1 cellular context compared by ENCODE assay signal in the genomic region with DNA sequence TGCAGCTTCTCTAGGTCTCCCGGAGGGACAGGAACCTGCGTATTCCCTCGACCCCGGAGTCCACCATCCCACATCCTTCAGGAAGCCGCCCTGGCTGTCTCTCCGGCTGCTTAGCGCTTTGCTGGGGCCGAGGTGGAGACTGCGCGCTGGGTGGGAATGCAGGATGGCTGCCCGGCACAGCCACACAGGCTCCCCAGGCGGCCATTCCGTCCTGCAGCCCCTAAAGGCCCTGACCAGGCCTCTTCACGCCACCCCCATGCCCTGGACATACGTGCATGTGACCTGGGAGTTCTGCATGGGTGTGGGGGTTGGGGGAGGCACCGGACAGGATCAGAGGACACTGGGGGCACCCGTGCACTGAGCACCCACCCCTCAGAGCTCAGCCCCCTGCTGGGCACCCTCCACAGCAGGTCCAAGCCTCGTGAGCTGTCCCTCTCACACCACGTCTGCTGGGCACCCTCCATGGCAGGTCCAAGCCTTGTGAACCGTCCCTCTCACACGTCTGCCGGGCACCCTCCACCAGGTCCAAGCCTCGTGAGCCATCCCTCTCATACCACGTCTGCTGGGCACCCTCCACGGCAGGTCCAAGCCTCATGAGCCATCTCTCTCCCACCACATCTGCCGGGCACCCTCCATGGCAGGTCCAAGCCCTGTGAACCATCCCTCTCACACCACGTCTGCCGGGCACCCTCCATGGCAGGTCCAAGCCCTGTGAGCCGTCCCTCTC.
TF ChIP-seq lines count a peak whose summit lies in the region.

No MANE protein-coding gene starts in this region.

TF ChIP-seq in SK-N-SH, 30 proteins besides CTCF, POLR2A, EP300 and RAD21 (continued from another document):
- TF ChIP-seq ZBTB33 (IDR thresholded peaks at IDR 0.05; ENCODE audit: borderline replicate concordance, low read depth) (no peak), FOSL2 (IDR thresholded peaks at IDR 0.05; ENCODE audit: borderline replicate concordance, low read depth) (no peak), SMC3 (IDR thresholded peaks at IDR 0.05; ENCODE audit: low read depth, low read length) (no peak), NRF1 (IDR thresholded peaks at IDR 0.05; ENCODE audit: low read depth, low read length) (no peak), MXI1 (IDR thresholded peaks at IDR 0.05; ENCODE audit: low read depth, low read length) (no peak), RXRA (IDR thresholded peaks at IDR 0.05; ENCODE audit: borderline replicate concordance, low read depth) (no peak), GATA2 (CRISPR knock-in tag; IDR thresholded peaks at IDR 0.05) (no peak), TEAD4 (IDR thresholded peaks at IDR 0.05; ENCODE audit: borderline replicate concordance, insufficient read depth) (no peak), FOXM1 (IDR thresholded peaks at IDR 0.05; ENCODE audit: low read depth) (no peak), NFIC (IDR thresholded peaks at IDR 0.05; ENCODE audit: borderline replicate concordance) (no peak)
- TF ChIP-seq, protein P1, sequence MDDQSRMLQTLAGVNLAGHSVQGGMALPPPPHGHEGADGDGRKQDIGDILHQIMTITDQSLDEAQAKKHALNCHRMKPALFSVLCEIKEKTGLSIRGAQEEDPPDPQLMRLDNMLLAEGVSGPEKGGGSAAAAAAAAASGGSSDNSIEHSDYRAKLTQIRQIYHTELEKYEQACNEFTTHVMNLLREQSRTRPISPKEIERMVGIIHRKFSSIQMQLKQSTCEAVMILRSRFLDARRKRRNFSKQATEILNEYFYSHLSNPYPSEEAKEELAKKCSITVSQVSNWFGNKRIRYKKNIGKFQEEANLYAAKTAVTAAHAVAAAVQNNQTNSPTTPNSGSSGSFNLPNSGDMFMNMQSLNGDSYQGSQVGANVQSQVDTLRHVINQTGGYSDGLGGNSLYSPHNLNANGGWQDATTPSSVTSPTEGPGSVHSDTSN (IDR thresholded peaks at IDR 0.05) = no peak
- TF ChIP-seq, protein P2, sequence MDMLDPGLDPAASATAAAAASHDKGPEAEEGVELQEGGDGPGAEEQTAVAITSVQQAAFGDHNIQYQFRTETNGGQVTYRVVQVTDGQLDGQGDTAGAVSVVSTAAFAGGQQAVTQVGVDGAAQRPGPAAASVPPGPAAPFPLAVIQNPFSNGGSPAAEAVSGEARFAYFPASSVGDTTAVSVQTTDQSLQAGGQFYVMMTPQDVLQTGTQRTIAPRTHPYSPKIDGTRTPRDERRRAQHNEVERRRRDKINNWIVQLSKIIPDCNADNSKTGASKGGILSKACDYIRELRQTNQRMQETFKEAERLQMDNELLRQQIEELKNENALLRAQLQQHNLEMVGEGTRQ (IDR thresholded peaks at IDR 0.05; ENCODE audit: borderline replicate concordance, low read depth, low read length) = no peak
TF ChIP-seq in SK-N-SH: peak in this region for 0.
